In the genomic region with DNA sequence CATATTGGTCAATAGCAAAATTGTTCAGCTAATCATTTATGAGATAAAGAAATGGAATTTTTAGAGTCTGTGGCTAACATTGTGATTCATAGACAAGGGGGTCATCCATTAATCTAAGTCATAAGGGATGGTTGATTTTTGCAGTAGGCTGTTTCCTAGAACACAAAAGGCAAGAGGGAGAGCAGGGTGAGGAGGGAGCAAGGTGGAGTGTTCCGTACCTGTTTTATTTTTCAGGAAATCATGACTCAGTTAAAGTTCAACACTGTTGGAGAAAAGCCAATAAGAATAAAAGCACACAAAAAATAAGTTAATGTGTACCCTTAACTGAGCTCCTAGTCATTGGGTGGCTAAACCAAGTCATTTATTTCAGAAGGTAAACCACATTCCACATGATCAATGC, we compare ENCODE assay signal across 1 cellular context.
TF ChIP-seq lines count a peak whose summit lies in the region.

No MANE protein-coding gene starts in this region.

TF ChIP-seq in H1, 55 proteins besides CTCF, POLR2A, EP300 and RAD21 (continued from another document):
- TF ChIP-seq, protein P1, sequence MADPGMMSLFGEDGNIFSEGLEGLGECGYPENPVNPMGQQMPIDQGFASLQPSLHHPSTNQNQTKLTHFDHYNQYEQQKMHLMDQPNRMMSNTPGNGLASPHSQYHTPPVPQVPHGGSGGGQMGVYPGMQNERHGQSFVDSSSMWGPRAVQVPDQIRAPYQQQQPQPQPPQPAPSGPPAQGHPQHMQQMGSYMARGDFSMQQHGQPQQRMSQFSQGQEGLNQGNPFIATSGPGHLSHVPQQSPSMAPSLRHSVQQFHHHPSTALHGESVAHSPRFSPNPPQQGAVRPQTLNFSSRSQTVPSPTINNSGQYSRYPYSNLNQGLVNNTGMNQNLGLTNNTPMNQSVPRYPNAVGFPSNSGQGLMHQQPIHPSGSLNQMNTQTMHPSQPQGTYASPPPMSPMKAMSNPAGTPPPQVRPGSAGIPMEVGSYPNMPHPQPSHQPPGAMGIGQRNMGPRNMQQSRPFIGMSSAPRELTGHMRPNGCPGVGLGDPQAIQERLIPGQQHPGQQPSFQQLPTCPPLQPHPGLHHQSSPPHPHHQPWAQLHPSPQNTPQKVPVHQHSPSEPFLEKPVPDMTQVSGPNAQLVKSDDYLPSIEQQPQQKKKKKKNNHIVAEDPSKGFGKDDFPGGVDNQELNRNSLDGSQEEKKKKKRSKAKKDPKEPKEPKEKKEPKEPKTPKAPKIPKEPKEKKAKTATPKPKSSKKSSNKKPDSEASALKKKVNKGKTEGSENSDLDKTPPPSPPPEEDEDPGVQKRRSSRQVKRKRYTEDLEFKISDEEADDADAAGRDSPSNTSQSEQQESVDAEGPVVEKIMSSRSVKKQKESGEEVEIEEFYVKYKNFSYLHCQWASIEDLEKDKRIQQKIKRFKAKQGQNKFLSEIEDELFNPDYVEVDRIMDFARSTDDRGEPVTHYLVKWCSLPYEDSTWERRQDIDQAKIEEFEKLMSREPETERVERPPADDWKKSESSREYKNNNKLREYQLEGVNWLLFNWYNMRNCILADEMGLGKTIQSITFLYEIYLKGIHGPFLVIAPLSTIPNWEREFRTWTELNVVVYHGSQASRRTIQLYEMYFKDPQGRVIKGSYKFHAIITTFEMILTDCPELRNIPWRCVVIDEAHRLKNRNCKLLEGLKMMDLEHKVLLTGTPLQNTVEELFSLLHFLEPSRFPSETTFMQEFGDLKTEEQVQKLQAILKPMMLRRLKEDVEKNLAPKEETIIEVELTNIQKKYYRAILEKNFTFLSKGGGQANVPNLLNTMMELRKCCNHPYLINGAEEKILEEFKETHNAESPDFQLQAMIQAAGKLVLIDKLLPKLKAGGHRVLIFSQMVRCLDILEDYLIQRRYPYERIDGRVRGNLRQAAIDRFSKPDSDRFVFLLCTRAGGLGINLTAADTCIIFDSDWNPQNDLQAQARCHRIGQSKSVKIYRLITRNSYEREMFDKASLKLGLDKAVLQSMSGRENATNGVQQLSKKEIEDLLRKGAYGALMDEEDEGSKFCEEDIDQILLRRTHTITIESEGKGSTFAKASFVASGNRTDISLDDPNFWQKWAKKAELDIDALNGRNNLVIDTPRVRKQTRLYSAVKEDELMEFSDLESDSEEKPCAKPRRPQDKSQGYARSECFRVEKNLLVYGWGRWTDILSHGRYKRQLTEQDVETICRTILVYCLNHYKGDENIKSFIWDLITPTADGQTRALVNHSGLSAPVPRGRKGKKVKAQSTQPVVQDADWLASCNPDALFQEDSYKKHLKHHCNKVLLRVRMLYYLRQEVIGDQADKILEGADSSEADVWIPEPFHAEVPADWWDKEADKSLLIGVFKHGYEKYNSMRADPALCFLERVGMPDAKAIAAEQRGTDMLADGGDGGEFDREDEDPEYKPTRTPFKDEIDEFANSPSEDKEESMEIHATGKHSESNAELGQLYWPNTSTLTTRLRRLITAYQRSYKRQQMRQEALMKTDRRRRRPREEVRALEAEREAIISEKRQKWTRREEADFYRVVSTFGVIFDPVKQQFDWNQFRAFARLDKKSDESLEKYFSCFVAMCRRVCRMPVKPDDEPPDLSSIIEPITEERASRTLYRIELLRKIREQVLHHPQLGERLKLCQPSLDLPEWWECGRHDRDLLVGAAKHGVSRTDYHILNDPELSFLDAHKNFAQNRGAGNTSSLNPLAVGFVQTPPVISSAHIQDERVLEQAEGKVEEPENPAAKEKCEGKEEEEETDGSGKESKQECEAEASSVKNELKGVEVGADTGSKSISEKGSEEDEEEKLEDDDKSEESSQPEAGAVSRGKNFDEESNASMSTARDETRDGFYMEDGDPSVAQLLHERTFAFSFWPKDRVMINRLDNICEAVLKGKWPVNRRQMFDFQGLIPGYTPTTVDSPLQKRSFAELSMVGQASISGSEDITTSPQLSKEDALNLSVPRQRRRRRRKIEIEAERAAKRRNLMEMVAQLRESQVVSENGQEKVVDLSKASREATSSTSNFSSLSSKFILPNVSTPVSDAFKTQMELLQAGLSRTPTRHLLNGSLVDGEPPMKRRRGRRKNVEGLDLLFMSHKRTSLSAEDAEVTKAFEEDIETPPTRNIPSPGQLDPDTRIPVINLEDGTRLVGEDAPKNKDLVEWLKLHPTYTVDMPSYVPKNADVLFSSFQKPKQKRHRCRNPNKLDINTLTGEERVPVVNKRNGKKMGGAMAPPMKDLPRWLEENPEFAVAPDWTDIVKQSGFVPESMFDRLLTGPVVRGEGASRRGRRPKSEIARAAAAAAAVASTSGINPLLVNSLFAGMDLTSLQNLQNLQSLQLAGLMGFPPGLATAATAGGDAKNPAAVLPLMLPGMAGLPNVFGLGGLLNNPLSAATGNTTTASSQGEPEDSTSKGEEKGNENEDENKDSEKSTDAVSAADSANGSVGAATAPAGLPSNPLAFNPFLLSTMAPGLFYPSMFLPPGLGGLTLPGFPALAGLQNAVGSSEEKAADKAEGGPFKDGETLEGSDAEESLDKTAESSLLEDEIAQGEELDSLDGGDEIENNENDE (IDR thresholded peaks at IDR 0.05; ENCODE audit: insufficient replicate concordance, low read length), result no peak
- TF ChIP-seq, protein P2, sequence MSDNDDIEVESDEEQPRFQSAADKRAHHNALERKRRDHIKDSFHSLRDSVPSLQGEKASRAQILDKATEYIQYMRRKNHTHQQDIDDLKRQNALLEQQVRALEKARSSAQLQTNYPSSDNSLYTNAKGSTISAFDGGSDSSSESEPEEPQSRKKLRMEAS (IDR thresholded peaks at IDR 0.05), result no peak
- TF ChIP-seq SUZ12 (IDR thresholded peaks at IDR 0.05; ENCODE audit: low read length), result no peak
TF ChIP-seq in H1: peak in this region for 0.
